ENCODE assay signal across 8 cellular contexts in the genomic region with DNA sequence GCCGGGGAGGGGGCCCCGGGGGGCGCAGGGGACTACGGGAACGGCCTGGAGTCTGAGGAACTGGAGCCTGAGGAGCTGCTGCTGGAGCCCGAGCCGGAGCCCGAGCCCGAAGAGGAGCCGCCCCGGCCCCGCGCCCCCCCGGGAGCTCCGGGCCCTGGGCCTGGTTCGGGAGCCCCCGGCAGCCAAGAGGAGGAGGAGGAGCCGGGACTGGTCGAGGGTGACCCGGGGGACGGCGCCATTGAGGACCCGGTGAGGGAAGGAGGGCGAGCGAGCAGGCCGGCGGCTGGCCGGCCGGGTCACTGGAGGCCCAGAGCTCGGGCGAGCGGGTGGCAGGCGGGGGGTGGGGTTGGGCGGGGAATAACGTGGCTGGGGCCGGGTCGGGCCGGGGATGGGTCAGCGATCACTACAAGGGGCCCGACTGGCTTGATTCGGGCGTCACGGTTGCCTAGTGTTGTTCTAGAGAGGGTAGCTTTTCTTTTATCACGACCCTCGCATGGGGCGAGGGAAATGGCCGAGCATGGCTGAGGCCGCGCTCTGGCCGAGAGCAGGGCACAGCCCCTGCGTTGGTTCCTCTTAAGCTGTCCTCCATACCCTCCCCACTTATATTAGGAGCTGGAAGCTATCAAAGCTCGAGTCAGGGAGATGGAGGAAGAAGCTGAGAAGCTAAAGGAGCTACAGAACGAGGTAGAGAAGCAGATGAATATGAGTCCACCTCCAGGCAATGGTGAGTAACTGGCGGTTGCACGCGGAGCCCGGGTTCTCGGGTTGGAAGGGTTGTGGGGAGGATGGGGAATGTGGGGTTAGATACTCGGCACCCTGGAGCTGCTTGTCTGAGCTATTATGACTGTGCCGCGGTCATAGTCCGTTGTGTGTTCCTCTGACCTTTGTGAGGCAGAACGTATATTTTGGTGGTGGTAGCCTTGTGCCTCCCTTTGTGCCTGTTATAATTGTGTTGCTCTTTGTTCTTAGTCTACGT. TPM values are rescaled to one million over a fixed set of nuclear protein-coding genes. Genes with fewer than 3 reads are reported as not detected.
A peak's percentile ranks its signal among the peaks of the same experiment; 100 is the strongest.
DNase-seq lines count a peak whose midpoint lies in the region; ATAC-seq and TF ChIP-seq lines count a peak whose summit lies in the region.

No MANE protein-coding gene starts in this region.

- H3K36me3 Mint-ChIP-seq in CD4-positive, alpha-beta T cell (ENCODE audit: low read depth): peaks cover 50% of the 10 kb centered on the region
- H3K36me3 Mint-ChIP-seq in IgD-negative memory B cell: peaks cover 4% of the 10 kb centered on the region
- H3K36me3 Mint-ChIP-seq in central memory CD8-positive, alpha-beta T cell (ENCODE audit: insufficient read depth): peaks cover 43% of the 10 kb centered on the region

- peak in 7 of 10 experiments; percentile 8 to 43 (median 28) for DNase-seq in CD4-positive, alpha-beta T cell
- peak; percentile 65 for DNase-seq in UCSD-AML1 (lab: John Stamatoyannopoulos, UW; ENCODE audit: unreplicated experiment)
- peak in 1 of 2 donors; percentile 23 for DNase-seq in central memory CD8-positive, alpha-beta T cell (ENCODE audit: low spot score in 2 of 2)
- DNase-seq in left kidney (ENCODE audit: low read depth, low spot score): peak; percentile 69
- DNase-seq in stimulated activated CD4-positive, alpha-beta T cell treated with anti-CD3 and anti-CD28 coated beads, Interleukin-4, amount 100 ng/mL, for 4 hours: peak; percentile 36 to 45
- DNase-seq in SKM-1 (lab: John Stamatoyannopoulos, UW; ENCODE audit: unreplicated experiment): no peak

- peak overlapping the region; percentile 92 for H3K4me3 Mint-ChIP-seq in CD4-positive, alpha-beta T cell
- peak overlapping the region; percentile 89 to 98 (median 96) for H3K4me3 Mint-ChIP-seq in IgD-negative memory B cell
- H3K4me3 Mint-ChIP-seq in central memory CD8-positive, alpha-beta T cell: peak overlapping the region; percentile 89

- peak overlapping the region; percentile 89 for H3K27ac ChIP-seq in CD4-positive, alpha-beta T cell (ENCODE audit: low read depth, low read length)

- no peaks in the 10 kb centered on the region for H3K9me3 ChIP-seq in CD4-positive, alpha-beta T cell (ENCODE audit: control insufficient read depth, low read length)

- TF ChIP-seq CTCF in CD4-positive, alpha-beta T cell (IDR thresholded peaks at IDR 0.05): no peak

- no peak for ATAC-seq in CD4-positive, alpha-beta T cell (ENCODE audit: poor library complexity)
- peak; percentile 3 for ATAC-seq in GM21367 (IDR thresholded peaks at IDR 0.05; ENCODE audit: unreplicated experiment)
- ATAC-seq in central memory CD8-positive, alpha-beta T cell (replicated peaks; ENCODE audit: extremely low read depth, poor library complexity, severe bottlenecking): no peak

- POLR2A ChIA-PET in CD4-positive, alpha-beta T cell (lab: Charles Lee): interaction anchor here (0.6 to 7.0 kb wide), 36 partner anchors 14 to 1120 kb away, joined by 3 to 455 read pairs (median 4); a partner anchor contains a TSS

- H3K27ac Mint-ChIP-seq in CD4-positive, alpha-beta T cell: peak overlapping the region; percentile 92
- H3K27ac Mint-ChIP-seq in IgD-negative memory B cell: peak overlapping the region; percentile 87 to 99 (median 93)
- peak overlapping the region; percentile 97 for H3K27ac Mint-ChIP-seq in central memory CD8-positive, alpha-beta T cell (ENCODE audit: low read depth)

- CTCF ChIA-PET in CD4-positive, alpha-beta T cell (lab: Charles Lee): interaction anchor here (0.7 to 4.1 kb wide), 10 partner anchors 20 to 894 kb away, joined by 3 to 66 read pairs (median 4); a partner anchor contains a TSS

- intact Hi-C loops in CD4-positive, alpha-beta T cell (cut with DNase I, micrococcal nuclease): loop anchor here (1.0 to 10.0 kb wide), 9 partner anchors 20 to 397 kb away; a partner anchor contains a TSS

- no peaks in the 10 kb centered on the region for H3K9me3 Mint-ChIP-seq in CD4-positive, alpha-beta T cell
- peaks cover 0 to 1% (median 0%) of the 10 kb centered on the region in 3 donors for H3K9me3 Mint-ChIP-seq in IgD-negative memory B cell
- H3K9me3 Mint-ChIP-seq in central memory CD8-positive, alpha-beta T cell: no peaks in the 10 kb centered on the region

- H3K4me1 Mint-ChIP-seq in CD4-positive, alpha-beta T cell (ENCODE audit: low read depth): peaks cover 35% of the 10 kb centered on the region
- peaks cover 16 to 25% (median 25%) of the 10 kb centered on the region in 3 donors for H3K4me1 Mint-ChIP-seq in IgD-negative memory B cell
- H3K4me1 Mint-ChIP-seq in central memory CD8-positive, alpha-beta T cell: peaks cover 37% of the 10 kb centered on the region

- no peaks in the 10 kb centered on the region for H3K27me3 ChIP-seq in CD4-positive, alpha-beta T cell (ENCODE audit: control insufficient read depth, insufficient read depth, low read length)

- no peaks in the 10 kb centered on the region for H3K27me3 Mint-ChIP-seq in CD4-positive, alpha-beta T cell
- H3K27me3 Mint-ChIP-seq in IgD-negative memory B cell: no peaks in the 10 kb centered on the region
- H3K27me3 Mint-ChIP-seq in central memory CD8-positive, alpha-beta T cell: no peaks in the 10 kb centered on the region

RNA-seq across cellular contexts. Expression of a gene that starts 0.6 kb away (rescaled TPM):
- 100 to 1,000 TPM; 188 to 195 TPM for total RNA-seq in CD4-positive, alpha-beta T cell
- 127 TPM for polyA plus RNA-seq in IgD-negative memory B cell

RNA-seq across cellular contexts. Expression of a gene that starts 15.2 kb away (rescaled TPM):
- 1 to 10 TPM; 2.3 to 3.7 TPM for total RNA-seq in CD4-positive, alpha-beta T cell
- 0.65 TPM for polyA plus RNA-seq in IgD-negative memory B cell

RNA-seq across cellular contexts. Expression of a gene that starts 19.2 kb away (rescaled TPM):
- total RNA-seq in CD4-positive, alpha-beta T cell: 10 to 100 TPM; 51.0 to 53.8 TPM
- 2.3 TPM for polyA plus RNA-seq in IgD-negative memory B cell

RNA-seq across cellular contexts. Expression of a gene that starts 30.8 kb away (rescaled TPM):
- 10 to 100 TPM; 19.5 to 21.1 TPM for total RNA-seq in CD4-positive, alpha-beta T cell
- polyA plus RNA-seq in IgD-negative memory B cell: 0.49 TPM

RNA-seq across cellular contexts. Expression of a gene that starts 35.9 kb away (rescaled TPM):
- 1 to 10 TPM; 2.0 to 2.8 TPM for total RNA-seq in CD4-positive, alpha-beta T cell
- 5.6 TPM for polyA plus RNA-seq in IgD-negative memory B cell
